ENCODE assay signal across 28 cellular contexts in the genomic region with DNA sequence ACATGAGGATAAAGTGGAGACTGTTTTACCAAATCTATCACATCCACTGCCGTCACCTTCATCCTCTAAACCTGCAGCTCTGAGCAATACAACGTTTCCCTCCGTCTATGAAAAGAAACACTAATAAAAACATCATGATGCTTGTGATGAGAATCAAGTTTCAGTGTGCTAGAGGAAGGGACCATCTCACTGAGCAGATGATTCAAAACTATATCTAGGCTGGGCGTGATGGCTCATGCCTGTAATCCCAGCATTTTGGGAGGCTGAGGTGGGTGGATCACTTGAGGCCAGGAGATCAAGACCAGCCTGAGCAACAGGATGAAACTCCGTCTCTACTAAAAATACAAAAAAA. TPM values are rescaled to one million over a fixed set of nuclear protein-coding genes. Genes with fewer than 3 reads are reported as not detected.
"Had no signal": no experiment of that assay in that cellular context is flagged by ENCODE, and none has a peak within 500 bp of the region (broad histone marks: within the 10 kb centered on the region; RNA-seq: fewer than 3 reads in every experiment).

No MANE protein-coding gene starts in this region.

- H3K27ac ChIP-seq: brain microvascular endothelial cell, KMS-11, SJCRH30, WERI-Rb-1 had no signal

- H3K4me3 Mint-ChIP-seq: activated CD4-positive, alpha-beta T cell treated with anti-CD3 and anti-CD28 coated beads, Interleukin-2, amount 10 ng/mL, durations not matched to agents 24 days and 14 days; activated CD8-positive, alpha-beta memory T cell treated with anti-CD3 and anti-CD28 coated beads, Interleukin-2, amount 10 ng/mL, durations not matched to agents 7 days and 5 days; activated naive CD8-positive, alpha-beta T cell treated with anti-CD3 and anti-CD28 coated beads, Interleukin-2, amount 50 U/mL, for 24 hours; activated T-cell treated with anti-CD3 and anti-CD28 coated beads, Interleukin-2, amount 50 U/mL, for 24 hours; activated T-helper 1 cell treated with anti-CD3 and anti-CD28 coated beads, Interleukin-12 subunit alpha, Interleukin-12 subunit beta, Interleukin-2, Interleukin-4 antibody, amounts not matched to agents 30 ng/mL and 10 ng/mL and 1 ng/mL, durations not matched to agents 14 hours and 24 hours and 36 hours; IgD-negative memory B cell; T-helper 2 cell treated with Interferon-gamma antibody and Interleukin-4, amounts not matched to agents 5 μg/mL and 100 μg/mL, for 36 hours had no signal

- H3K4me1 Mint-ChIP-seq: activated CD4-positive, alpha-beta T cell treated with anti-CD3 and anti-CD28 coated beads, Interleukin-2, amount 10 ng/mL, durations not matched to agents 24 days and 14 days; activated CD8-positive, alpha-beta memory T cell treated with anti-CD3 and anti-CD28 coated beads, Interleukin-2, amount 10 ng/mL, durations not matched to agents 7 days and 5 days; activated naive CD8-positive, alpha-beta T cell treated with anti-CD3 and anti-CD28 coated beads, Interleukin-2, amount 50 U/mL, for 24 hours had no signal

- H3K36me3 ChIP-seq: brain microvascular endothelial cell, SJCRH30, WERI-Rb-1 had no signal

- H3K27me3 Mint-ChIP-seq: activated T-cell treated with anti-CD3 and anti-CD28 coated beads, Interleukin-2, amount 50 U/mL, for 24 hours; IgD-negative memory B cell had no signal

- DNase-seq: activated CD4-positive, alpha-beta T cell treated with anti-CD3 and anti-CD28 coated beads, Interleukin-2, amount 10 ng/mL, durations not matched to agents 24 days and 14 days; activated CD4-positive, alpha-beta T cell treated with anti-CD3 and anti-CD28 coated beads, Interleukin-2, amount 50 U/mL, for 48 hours; activated CD8-positive, alpha-beta memory T cell treated with anti-CD3 and anti-CD28 coated beads, Interleukin-2, amount 10 ng/mL, durations not matched to agents 7 days and 5 days; activated effector memory CD4-positive, alpha-beta T cell treated with anti-CD3 and anti-CD28 coated beads, Interleukin-2, amount 50 U/mL, for 16 hours; activated naive CD4-positive, alpha-beta T cell treated with Interleukin-2 at 50 U/mL for 16 hours; activated naive CD8-positive, alpha-beta T cell treated with anti-CD3 and anti-CD28 coated beads, Interleukin-2, amount 50 U/mL, for 24 hours; activated T-cell treated with anti-CD3 and anti-CD28 coated beads, Interleukin-2, amount 50 U/mL, for 24 hours; NCI-H1092; NCI-H1417; NCI-H2029; NCI-H2107; NCI-H2171 treated with DMSO at 0.1 percent for 48 hours; NCI-H226; NCI-H526; NCI-H774; SJCRH30; SK-N-SH; T-helper 1 cell; WERI-Rb-1 had no signal

- ATAC-seq: activated CD8-positive, alpha-beta memory T cell treated with anti-CD3 and anti-CD28 coated beads, Interleukin-2, amount 10 ng/mL, durations not matched to agents 7 days and 5 days; activated naive CD8-positive, alpha-beta T cell treated with anti-CD3 and anti-CD28 coated beads, Interleukin-2, amount 50 U/mL, for 24 hours had no signal

- H3K9me3 Mint-ChIP-seq: activated T-cell treated with anti-CD3 and anti-CD28 coated beads, Interleukin-2, amount 50 U/mL, for 24 hours; T-helper 2 cell treated with Interferon-gamma antibody and Interleukin-4, amounts not matched to agents 5 μg/mL and 100 μg/mL, for 36 hours had no signal

- H3K27ac Mint-ChIP-seq: activated CD4-positive, alpha-beta T cell treated with anti-CD3 and anti-CD28 coated beads, Interleukin-2, amount 10 ng/mL, durations not matched to agents 24 days and 14 days; activated CD8-positive, alpha-beta memory T cell treated with anti-CD3 and anti-CD28 coated beads, Interleukin-2, amount 10 ng/mL, durations not matched to agents 7 days and 5 days; activated naive CD4-positive, alpha-beta T cell treated with anti-CD3 and anti-CD28 coated beads, Interleukin-2, amount 50 U/mL, for 72 hours; activated naive CD8-positive, alpha-beta T cell treated with anti-CD3 and anti-CD28 coated beads, Interleukin-2, amount 50 U/mL, for 24 hours; activated T-cell treated with anti-CD3 and anti-CD28 coated beads, Interleukin-2, amount 50 U/mL, for 24 hours; activated T-helper 1 cell treated with anti-CD3 and anti-CD28 coated beads, Interleukin-12 subunit alpha, Interleukin-12 subunit beta, Interleukin-2, Interleukin-4 antibody, amounts not matched to agents 30 ng/mL and 10 ng/mL and 1 ng/mL, durations not matched to agents 14 hours and 24 hours and 36 hours; IgD-negative memory B cell; T-helper 2 cell treated with Interferon-gamma antibody and Interleukin-4, amounts not matched to agents 5 μg/mL and 100 μg/mL, for 36 hours had no signal

- H3K4me3 ChIP-seq: SJCRH30 had no signal

- H3K27me3 ChIP-seq: brain microvascular endothelial cell had no signal

- H3K4me1 ChIP-seq: SJCRH30 had no signal

- H3K9me3 ChIP-seq: SK-N-SH had no signal

- H3K36me3 Mint-ChIP-seq: activated CD8-positive, alpha-beta memory T cell treated with anti-CD3 and anti-CD28 coated beads, Interleukin-2, amount 10 ng/mL, durations not matched to agents 7 days and 5 days; activated naive CD4-positive, alpha-beta T cell treated with anti-CD3 and anti-CD28 coated beads, Interleukin-2, amount 50 U/mL, for 72 hours; IgD-negative memory B cell had no signal

RNA-seq across cellular contexts. Expression of a gene that starts 14.7 kb away (rescaled TPM):
- total RNA-seq: activated CD4-positive, alpha-beta T cell treated with anti-CD3 and anti-CD28 coated beads, Interleukin-2, amount 10 ng/mL, durations not matched to agents 24 days and 14 days; activated CD8-positive, alpha-beta memory T cell treated with anti-CD3 and anti-CD28 coated beads, Interleukin-2, amount 10 ng/mL, durations not matched to agents 7 days and 5 days; activated naive CD4-positive, alpha-beta T cell treated with anti-CD3 and anti-CD28 coated beads, Interleukin-2, amount 50 U/mL, for 72 hours; activated T-helper 1 cell treated with anti-CD3 and anti-CD28 coated beads, Interleukin-12 subunit alpha, Interleukin-12 subunit beta, Interleukin-2, Interleukin-4 antibody, amounts not matched to agents 30 ng/mL and 10 ng/mL and 1 ng/mL, durations not matched to agents 14 hours and 24 hours and 36 hours; OCI-LY7; SJCRH30 had no signal
- polyA plus RNA-seq: IgD-negative memory B cell had no signal

RNA-seq across cellular contexts. Expression of a gene that starts 16.3 kb away (rescaled TPM):
- total RNA-seq: activated CD4-positive, alpha-beta T cell treated with anti-CD3 and anti-CD28 coated beads, Interleukin-2, amount 10 ng/mL, durations not matched to agents 24 days and 14 days; activated naive CD4-positive, alpha-beta T cell treated with anti-CD3 and anti-CD28 coated beads, Interleukin-2, amount 50 U/mL, for 72 hours; activated T-helper 1 cell treated with anti-CD3 and anti-CD28 coated beads, Interleukin-12 subunit alpha, Interleukin-12 subunit beta, Interleukin-2, Interleukin-4 antibody, amounts not matched to agents 30 ng/mL and 10 ng/mL and 1 ng/mL, durations not matched to agents 14 hours and 24 hours and 36 hours; astrocyte; MCF 10A; OCI-LY7; SJCRH30 had no signal
- polyA plus RNA-seq: IgD-negative memory B cell had no signal
